Comparison of ENCODE assay signal across 18 cellular contexts in the genomic region with DNA sequence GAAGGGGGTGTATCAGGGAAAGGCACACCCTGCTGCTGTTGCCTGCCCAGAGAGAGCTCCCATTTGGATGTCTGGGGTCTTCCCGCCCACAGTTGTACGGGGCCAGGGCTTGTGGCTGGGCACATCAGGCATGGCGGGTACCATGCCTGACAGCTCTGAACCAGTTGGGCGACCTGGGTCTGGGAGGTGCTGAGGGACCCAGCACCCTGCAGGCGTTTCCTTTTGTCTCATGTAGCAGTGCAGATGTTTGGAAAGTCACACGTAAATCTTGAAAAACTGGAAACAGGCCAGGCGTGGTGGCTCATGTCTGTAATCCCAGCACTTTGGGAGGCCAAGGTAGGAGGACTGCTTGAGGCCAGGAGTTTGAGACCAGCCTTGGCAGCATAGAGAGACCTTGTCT. TPM values are rescaled to one million over a fixed set of nuclear protein-coding genes. Genes with fewer than 3 reads are reported as not detected.
DNase-seq lines count a peak whose midpoint lies in the region; ATAC-seq and TF ChIP-seq lines count a peak whose summit lies in the region.
"Had no signal": no experiment of that assay in that cellular context is flagged by ENCODE, and none has a peak within 500 bp of the region (broad histone marks: within the 10 kb centered on the region; RNA-seq: fewer than 3 reads in every experiment).

No MANE protein-coding gene starts in this region.

- H3K4me1 ChIP-seq in osteoblast (ENCODE audit: insufficient read depth, low read length): peaks cover under 1% of the 10 kb centered on the region
- H3K4me1 ChIP-seq: BLaER1 treated with 17β-estradiol and CSF1 and Interleukin-3, amounts not matched to agents 10 nM and 100 nM had no signal

- H3K4me3 Mint-ChIP-seq in endothelial cell (ENCODE audit: unreplicated experiment): peak overlapping the region; percentile 31
- H3K4me3 Mint-ChIP-seq: B cell; CD4-positive, alpha-beta T cell; CD8-positive, alpha-beta T cell had no signal

- no peak overlapping the region for H3K4me3 ChIP-seq in osteoblast (ENCODE audit: insufficient read depth, low read length)
- H3K4me3 ChIP-seq: A549; BLaER1 treated with 17β-estradiol and CSF1 and Interleukin-3, amounts not matched to agents 10 nM and 100 nM had no signal

- no peak for TF ChIP-seq CTCF in endothelial cell (IDR thresholded peaks at IDR 0.05; ENCODE audit: unreplicated experiment)
- no peak for TF ChIP-seq CTCF in osteoblast (IDR thresholded peaks at IDR 0.05; ENCODE audit: extremely low read depth, low read depth, low read length)

- peaks cover 9% of the 10 kb centered on the region for H3K27me3 Mint-ChIP-seq in endothelial cell (ENCODE audit: unreplicated experiment)
- H3K27me3 Mint-ChIP-seq: B cell; CD4-positive, alpha-beta T cell had no signal

- no peak overlapping the region for H2AFZ ChIP-seq in osteoblast (ENCODE audit: low read length)

- DNase-seq in endothelial cell (ENCODE audit: low spot score) (no peak), islet precursor cell (peak; percentile 37), osteoblast (ENCODE audit: insufficient read length, low spot score, missing footprints) (peak; percentile 75), SHP77 treated with DMSO at 0.1 percent for 48 hours (lab: John Stamatoyannopoulos, UW) (no peak), dedifferentiated amniotic fluid mesenchymal stem cell (ENCODE audit: extremely low spot score) (no peak), NCI-H2081 (lab: John Stamatoyannopoulos, UW) (no peak)
- DNase-seq: AML-193; Caco-2; Calu3; CD4-positive, alpha-beta T cell; CD8-positive, alpha-beta T cell; DMS79 treated with DMSO at 0.1 percent for 48 hours; GF-D8 had no signal

- H3K27me3 ChIP-seq in osteoblast (ENCODE audit: insufficient read depth, low read length): no peaks in the 10 kb centered on the region
- H3K27me3 ChIP-seq: BLaER1 treated with 17β-estradiol and CSF1 and Interleukin-3, amounts not matched to agents 10 nM and 100 nM had no signal

- H3K27ac Mint-ChIP-seq in endothelial cell (ENCODE audit: unreplicated experiment): no peak overlapping the region
- H3K27ac Mint-ChIP-seq: B cell; CD4-positive, alpha-beta T cell; CD8-positive, alpha-beta T cell had no signal

- peaks cover 59% of the 10 kb centered on the region for H3K36me3 Mint-ChIP-seq in endothelial cell (ENCODE audit: low read depth, unreplicated experiment)

- H3K4me2 ChIP-seq in osteoblast (ENCODE audit: insufficient read depth, low read length): no peak overlapping the region
- H3K4me2 ChIP-seq: A549; BLaER1 treated with 17β-estradiol and CSF1 and Interleukin-3, amounts not matched to agents 10 nM and 100 nM had no signal

- H3K79me2 ChIP-seq in osteoblast (ENCODE audit: insufficient read depth, low read length): no peaks in the 10 kb centered on the region

- H3K9me3 Mint-ChIP-seq in endothelial cell (ENCODE audit: unreplicated experiment): no peaks in the 10 kb centered on the region
- H3K9me3 Mint-ChIP-seq: CD4-positive, alpha-beta T cell; CD8-positive, alpha-beta T cell had no signal

- ATAC-seq in HG03139 (IDR thresholded peaks at IDR 0.05; ENCODE audit: unreplicated experiment): no peak
- ATAC-seq: A549; CD8-positive, alpha-beta T cell had no signal

- peaks cover 28% of the 10 kb centered on the region for H3K4me1 Mint-ChIP-seq in endothelial cell (ENCODE audit: unreplicated experiment)
- H3K4me1 Mint-ChIP-seq: B cell had no signal

- no peaks in the 10 kb centered on the region for H3K9me3 ChIP-seq in osteoblast (ENCODE audit: low read depth, low read length)
- H3K9me3 ChIP-seq: A549; BLaER1 treated with 17β-estradiol and CSF1 and Interleukin-3, amounts not matched to agents 10 nM and 100 nM; Caco-2 had no signal

- peaks cover 82% of the 10 kb centered on the region for H3K36me3 ChIP-seq in osteoblast (ENCODE audit: insufficient read depth, low read length)

- no peak overlapping the region for H3K27ac ChIP-seq in osteoblast (ENCODE audit: low read depth, low read length)
- H3K27ac ChIP-seq: A549; BLaER1 treated with 17β-estradiol and CSF1 and Interleukin-3, amounts not matched to agents 10 nM and 100 nM; C4-2B had no signal

- peaks cover 7% of the 10 kb centered on the region for H4K20me1 ChIP-seq in osteoblast (ENCODE audit: insufficient read depth, low read length)

RNA-seq across cellular contexts. Expression of a gene that starts 8.4 kb away (rescaled TPM):
- total RNA-seq in endothelial cell (ENCODE audit: unreplicated experiment): 180 TPM
- 22.8 and 26.2 TPM in 2 replicates for total RNA-seq in osteoblast

RNA-seq across cellular contexts. Expression of a gene that starts 36.3 kb away (rescaled TPM):
- total RNA-seq in endothelial cell (ENCODE audit: unreplicated experiment): 147 TPM
- 64.1 and 71.0 TPM in 2 replicates for total RNA-seq in osteoblast

RNA-seq across cellular contexts. Expression of a gene that starts 57.5 kb away (rescaled TPM):
- total RNA-seq in endothelial cell (ENCODE audit: unreplicated experiment): 46.8 TPM
- total RNA-seq in osteoblast: 9.7 and 11.2 TPM in 2 replicates

RNA-seq across cellular contexts. Expression of a gene that starts 57.8 kb away (rescaled TPM):
- 39.9 TPM for total RNA-seq in endothelial cell (ENCODE audit: unreplicated experiment)
- total RNA-seq in osteoblast: 37.1 and 38.0 TPM in 2 replicates

Comparison
In these comparisons a context has a peak if more than half of its experiments do, and no peak if none do; other contexts are left out.
1. DNase-seq: peak in islet precursor cell (single experiment) and osteoblast (single experiment); none in endothelial cell (single experiment), SHP77 treated with DMSO at 0.1 percent for 48 hours (single experiment), dedifferentiated amniotic fluid mesenchymal stem cell (single experiment) and NCI-H2081 (0 of 2).